Comparison of ENCODE assay signal across 9 cellular contexts in genomic region chr6:137868721-137869631, GRCh38. TPM values are rescaled to one million over a fixed set of nuclear protein-coding genes. Genes with fewer than 3 reads are reported as not detected.
DNase-seq lines count a peak whose midpoint lies in the region; ATAC-seq, FAIRE-seq and TF ChIP-seq lines count a peak whose summit lies in the region.
"Had no signal": no experiment of that assay in that cellular context is flagged by ENCODE, and none has a peak within 500 bp of the region (broad histone marks: within the 10 kb centered on the region; RNA-seq: fewer than 3 reads in every experiment).

No MANE protein-coding gene starts in this region.

- peaks cover 67% of the 10 kb centered on the region for H3K4me1 Mint-ChIP-seq in stimulated activated naive CD8-positive, alpha-beta T cell treated with anti-CD3 and anti-CD28 coated beads, Interleukin-15, Interleukin-2, amounts not matched to agents 100 ng/mL and 50 ng/mL, for 24 hours (ENCODE audit: low read depth)
- peaks cover 5% of the 10 kb centered on the region for H3K4me1 Mint-ChIP-seq in glutamatergic neuron (ENCODE audit: low read depth, unreplicated experiment)

- TF ChIP-seq CTCF in GM12878 (IDR thresholded peaks at IDR 0.05 in 2 of 3, conservative IDR thresholded peaks at IDR 0.05 in 1 of 3; ENCODE audit: control insufficient read depth in 2 of 3, extremely low read depth in 1 of 3, insufficient read depth in 1 of 3, low read depth in 3 of 3, low read length in 3 of 3) (peak; percentile 43 to 68 (median 53); a peak in 5 of 6 replicates), glutamatergic neuron (IDR thresholded peaks at IDR 0.05; ENCODE audit: partially characterized antibody, unreplicated experiment) (no peak), omental fat pad (IDR thresholded peaks at IDR 0.05) (no peak)

- H2AFZ ChIP-seq in GM12878 (ENCODE audit: control insufficient read depth, low read depth, low read length), result no peak overlapping the region

- ATAC-seq in stimulated activated naive CD8-positive, alpha-beta T cell treated with anti-CD3 and anti-CD28 coated beads, Interleukin-15, Interleukin-2, amounts not matched to agents 100 U/mL and 50 U/mL, for 24 hours, result no peak
- ATAC-seq in GM12878 (no peak), omental fat pad (ENCODE audit: low FRiP score) (no peak), HG03196 (IDR thresholded peaks at IDR 0.05; ENCODE audit: unreplicated experiment) (no peak)

- intact Hi-C loops in GM12878 (cut with micrococcal nuclease; ENCODE audit: unreplicated experiment), result loop anchor here (1.0 to 5.0 kb wide), 3 partner anchors 106 to 238 kb away; partner anchors contain the start of gene PERP

- peak; percentile 67 for TF ChIP-seq RAD21 in GM12878 (IDR thresholded peaks at IDR 0.05; ENCODE audit: insufficient read depth, low read depth, low read length)

- under 1% methylated on average over 10 of the region's 10 CpGs for WGBS in GM12878 (ENCODE audit: insufficient coverage, insufficient replicate concordance, low lambda C conversion rate, missing lambda C conversion rate)
- 78 to 84% methylated on average over 5 to 7 of the region's 10 CpGs for WGBS in mesodermal cell (ENCODE audit: insufficient coverage in 2 of 2), 2 experiments

- no TSS peak for BruUV-seq in GM12878 (replicated peaks; lab: Mats Ljungman, UMichigan)

- H3K4me3 ChIP-seq in GM12878, result peak overlapping the region; percentile 99
- H3K4me3 ChIP-seq in mesodermal cell (ENCODE audit: extremely low read depth, insufficient read depth, low read length, poor library complexity, severe bottlenecking), result peak overlapping the region; percentile 65

- no peak for TF ChIP-seq POLR2A in GM12878 (IDR thresholded peaks at IDR 0.05; ENCODE audit: low read depth, low read length)

- peaks cover 0 to 24% of the 10 kb centered on the region in 2 experiments; a peak in 2 of 4 replicates for H3K36me3 ChIP-seq in GM12878 (ENCODE audit: control insufficient read depth in 2 of 2, insufficient read depth in 2 of 2, low read length in 1 of 2)
- peaks cover 10% of the 10 kb centered on the region for H3K36me3 ChIP-seq in mesodermal cell (ENCODE audit: control insufficient read depth, insufficient read depth, low read length)

- H3K4me1 ChIP-seq in GM12878 (ENCODE audit: control insufficient read depth, insufficient read depth, low read length), result peaks cover 5% of the 10 kb centered on the region; the same call in 1 of the 2 replicates
- H3K4me1 ChIP-seq in mesodermal cell (ENCODE audit: control insufficient read depth, insufficient read depth, low read length, poor library complexity, severe bottlenecking), result peaks cover 21% of the 10 kb centered on the region

- H3K9me3 ChIP-seq in GM12878 (replicated peaks; ENCODE audit: control insufficient read depth, insufficient read depth, low read length), result no peaks in the 10 kb centered on the region
- no peaks in the 10 kb centered on the region for H3K9me3 ChIP-seq in mesodermal cell (ENCODE audit: control insufficient read depth, low read length)

- H4K20me1 ChIP-seq in GM12878 (ENCODE audit: control insufficient read depth, insufficient read depth), result no peaks in the 10 kb centered on the region

- POLR2A ChIA-PET in GM12878 (lab: Charles Lee), result interaction anchor here (0.6 to 6.6 kb wide), 16 partner anchors 12 to 162 kb away, joined by 3 to 42 read pairs (median 7); no protein-coding TSS in a partner anchor

- H3K27ac ChIP-seq in GM12878 (ENCODE audit: control insufficient read depth, insufficient read depth) (peak overlapping the region; percentile 72), mesodermal cell (ENCODE audit: low read depth, low read length, severe bottlenecking) (no peak overlapping the region)

- DNase-seq in stimulated activated naive CD8-positive, alpha-beta T cell treated with anti-CD3 and anti-CD28 coated beads, Interleukin-15, Interleukin-2, amounts not matched to agents 100 U/mL and 50 U/mL, for 24 hours, result no peak
- DNase-seq in GM12878 (ENCODE audit: low read depth, low spot score), result no peak
- no peak for DNase-seq in glutamatergic neuron
- no peak for DNase-seq in activated CD4-positive, CD25-positive, alpha-beta regulatory T cell (lab: John Stamatoyannopoulos, UW)
- DNase-seq in omental fat pad (ENCODE audit: low spot score), result no peak

- no peak for TF ChIP-seq EP300 in GM12878 (IDR thresholded peaks at IDR 0.05; ENCODE audit: borderline replicate concordance in 1 of 2, control insufficient read depth in 1 of 2, low read depth in 2 of 2, low read length in 2 of 2)

- H3K27me3 ChIP-seq in GM12878 (replicated peaks in 1 of 2; ENCODE audit: control insufficient read depth in 2 of 2, insufficient read depth in 2 of 2, low read length in 1 of 2), result no peaks in the 10 kb centered on the region

- H3K9ac ChIP-seq in GM12878 (ENCODE audit: control insufficient read depth, insufficient read depth, low read length), result peak overlapping the region; percentile 89

- peak; percentile 57 for FAIRE-seq in GM12878 (lab: Jason Lieb, UNC)
- FAIRE-seq: G401.6 had no signal

- peaks cover 3% of the 10 kb centered on the region for H3K9me3 Mint-ChIP-seq in stimulated activated naive CD8-positive, alpha-beta T cell treated with anti-CD3 and anti-CD28 coated beads, Interleukin-15, Interleukin-2, amounts not matched to agents 100 ng/mL and 50 ng/mL, for 24 hours
- no peaks in the 10 kb centered on the region for H3K9me3 Mint-ChIP-seq in glutamatergic neuron (ENCODE audit: unreplicated experiment)

- SMC1A ChIA-PET in GM12878 (lab: Charles Lee; ENCODE audit: uncharacterized antibody, unreplicated experiment), result interaction anchor here (0.6 to 30.6 kb wide), 21 partner anchors 12 to 591 kb away, joined by 3 to 1237 read pairs (median 17); no protein-coding TSS in a partner anchor

- RAD21 ChIA-PET in GM12878 (lab: Charles Lee; ENCODE audit: unreplicated experiment), result interaction anchor here (0.6 to 20.6 kb wide), 29 partner anchors 10 to 207 kb away, joined by 3 to 774 read pairs (median 12); no protein-coding TSS in a partner anchor

- H3K4me3 Mint-ChIP-seq in stimulated activated naive CD8-positive, alpha-beta T cell treated with anti-CD3 and anti-CD28 coated beads, Interleukin-15, Interleukin-2, amounts not matched to agents 100 ng/mL and 50 ng/mL, for 24 hours, result peak overlapping the region; percentile 95
- H3K4me3 Mint-ChIP-seq in glutamatergic neuron (ENCODE audit: unreplicated experiment), result no peak overlapping the region

- H3K27me3 Mint-ChIP-seq in stimulated activated naive CD8-positive, alpha-beta T cell treated with anti-CD3 and anti-CD28 coated beads, Interleukin-15, Interleukin-2, amounts not matched to agents 100 ng/mL and 50 ng/mL, for 24 hours, result no peaks in the 10 kb centered on the region
- H3K27me3 Mint-ChIP-seq in glutamatergic neuron (ENCODE audit: unreplicated experiment), result peaks cover 5% of the 10 kb centered on the region

- peaks cover 70% of the 10 kb centered on the region for H3K36me3 Mint-ChIP-seq in stimulated activated naive CD8-positive, alpha-beta T cell treated with anti-CD3 and anti-CD28 coated beads, Interleukin-15, Interleukin-2, amounts not matched to agents 100 ng/mL and 50 ng/mL, for 24 hours (ENCODE audit: low read depth)
- H3K36me3 Mint-ChIP-seq in glutamatergic neuron (ENCODE audit: unreplicated experiment), result no peaks in the 10 kb centered on the region

- peak overlapping the region; percentile 88 for H3K27ac Mint-ChIP-seq in stimulated activated naive CD8-positive, alpha-beta T cell treated with anti-CD3 and anti-CD28 coated beads, Interleukin-15, Interleukin-2, amounts not matched to agents 100 ng/mL and 50 ng/mL, for 24 hours
- H3K27ac Mint-ChIP-seq in glutamatergic neuron (ENCODE audit: unreplicated experiment), result no peak overlapping the region

- H3K4me2 ChIP-seq in GM12878 (ENCODE audit: control insufficient read depth, insufficient read depth), result peak overlapping the region; percentile 92

- CTCF ChIA-PET in GM12878 (lab: Yijun Ruan, JAX), result interaction anchor here (0.7 to 24.0 kb wide), 24 partner anchors 9 to 210 kb away, joined by 3 to 712 read pairs (median 15); no protein-coding TSS in a partner anchor

- in situ Hi-C loops in GM12878 (cut with MboI), result loop anchor here (5.0 kb wide), 3 partner anchors 67 to 162 kb away; no protein-coding TSS in a partner anchor

- peaks cover 81% of the 10 kb centered on the region for H3K79me2 ChIP-seq in GM12878 (ENCODE audit: control insufficient read depth, insufficient read depth, low read length)

RNA-seq across cellular contexts. Expression of gene TNFAIP3, which starts 1.9 kb away (rescaled TPM):
- 258 and 260 TPM in 2 replicates for total RNA-seq in GM12878 (2013; cell fraction: nucleolus; rRNA removed)
- total RNA-seq in GM12878 (2014; rRNA removed) (84.0 and 96.8 TPM in 2 replicates), GM12878 (2014; rRNA removed; fragmentation: Illumina TruSeq; extraction: Trizol) (81.4 and 82.4 TPM in 2 replicates), GM12878 (2021) (220 and 229 TPM in 2 replicates), glutamatergic neuron (ENCODE audit: unreplicated experiment) (2.2 TPM), omental fat pad (100 to 1,000 TPM in 1 of 4 donors, 10 to 100 TPM in 3; 24.2 to 250 (median 44.5) TPM)
- 59.4 TPM for polyA plus RNA-seq in GM12878 (2011; ENCODE audit: low read depth)
- polyA plus RNA-seq in GM12878 (2011; rRNA removed) (308 and 350 TPM in 2 replicates), GM12878 (2014; fragmentation: Illumina TruSeq; extraction: Trizol) (149 and 171 TPM in 2 replicates), GM12878 (2014; fragmentation: Nextera tagmentation; extraction: Ambion mirVana) (10 to 100 TPM; 18.0 to 31.5 TPM), GM12878 (2014; rRNA removed) (138 and 149 TPM in 2 replicates), GM12878 (2016; fragmentation: Nextera tagmentation; extraction: Ambion mirVana) (100 to 1,000 TPM; 126 to 128 TPM)
- polyA plus RNA-seq in GM12878 (2011; cell fraction: cytosol; rRNA removed), result 204 and 210 TPM in 2 replicates
- polyA plus RNA-seq in GM12878 (2011; cell fraction: nucleus; rRNA removed), result 565 and 695 TPM in 2 replicates
- polyA plus RNA-seq in GM12878 (2012), result 64.6 and 107 TPM in 2 replicates
- polyA minus RNA-seq in GM12878 (2011; rRNA and poly(A)+ RNA removed), result 268 and 281 TPM in 2 replicates
- polyA minus RNA-seq in GM12878 (2011; cell fraction: cytosol; rRNA and poly(A)+ RNA removed), result 95.9 and 104 TPM in 2 replicates
- polyA minus RNA-seq in GM12878 (2011; cell fraction: nucleus; rRNA and poly(A)+ RNA removed), result 243 and 270 TPM in 2 replicates
- 18.1 TPM for polyA plus RNA-seq in mesodermal cell (2013, experiment 1 of 2)
- 14.6 TPM for polyA plus RNA-seq in mesodermal cell (2013, experiment 2 of 2)

Comparison
In these comparisons a context has a peak if more than half of its experiments do, and no peak if none do; other contexts are left out.
1. CTCF ChIP-seq: peak in GM12878 (3 of 3); none in glutamatergic neuron (single experiment) and omental fat pad (0 of 3).